In genomic region chr9:118268046-118268445, GRCh38 we compare ENCODE assay signal across 23 cellular contexts.
"Had no signal": no experiment of that assay in that cellular context is flagged by ENCODE, and none has a peak within 500 bp of the region (broad histone marks: within the 10 kb centered on the region; RNA-seq: fewer than 3 reads in every experiment).

No MANE protein-coding gene starts in this region.

- H3K27ac ChIP-seq: esophagus muscularis mucosa, foreskin keratinocyte, gastroesophageal sphincter, heart right ventricle, left lung, neutrophil, parathyroid adenoma, right atrium auricular region, thyroid gland, vagina had no signal

- DNase-seq: effector CD8-positive, alpha-beta T cell; foreskin keratinocyte; heart right ventricle; hippocampal formation; left cardiac atrium; left lung; mesenchymal stem cell; mucosa of descending colon; naive B cell; stimulated activated CD4-positive, alpha-beta T cell treated with anti-CD3 and anti-CD28 coated beads, Interleukin-12 subunit alpha, Interleukin-12 subunit beta, amount 100 ng/mL, for 4 hours; stimulated activated CD4-positive, alpha-beta T cell treated with anti-CD3 and anti-CD28 coated beads, Interleukin-1b, Interleukin-23, amount 100 ng/mL, for 48 hours; stimulated activated CD4-positive, alpha-beta T cell treated with anti-CD3 and anti-CD28 coated beads, Interleukin-4, amount 100 ng/mL, for 1 hour; stimulated activated CD8-positive, alpha-beta memory T cell treated with anti-CD3 and anti-CD28 coated beads, Interleukin-4, amount 100 ng/mL, for 48 hours; stimulated activated naive CD4-positive, alpha-beta T cell; stimulated activated naive CD8-positive, alpha-beta T cell treated with anti-CD3 and anti-CD28 coated beads, Interleukin-15, amount 100 ng/mL, for 72 hours; thyroid gland; trophoblast cell had no signal
